ENCODE assay signal across 17 cellular contexts in the genomic region with DNA sequence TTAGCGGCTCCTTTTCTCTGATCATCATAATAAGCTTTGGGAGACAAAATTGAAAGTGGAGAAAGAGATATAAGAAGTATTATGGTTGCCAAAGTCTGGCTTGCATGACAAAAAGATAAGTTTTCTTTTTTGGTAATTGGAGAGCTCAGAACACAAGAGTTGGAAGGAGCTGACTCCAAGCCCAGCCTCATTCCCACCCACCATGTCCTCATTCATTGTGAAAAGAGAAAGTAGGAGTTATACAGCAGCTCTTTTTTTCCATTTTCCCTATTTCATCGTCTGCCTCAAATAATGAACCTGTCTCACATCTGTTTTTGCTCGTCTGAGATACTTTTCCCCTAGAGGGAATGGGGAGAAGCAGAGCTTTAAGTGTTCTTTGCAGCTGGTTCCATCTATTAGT. TPM values are rescaled to one million over a fixed set of nuclear protein-coding genes. Genes with fewer than 3 reads are reported as not detected.
"Had no signal": no experiment of that assay in that cellular context is flagged by ENCODE, and none has a peak within 500 bp of the region (broad histone marks: within the 10 kb centered on the region; RNA-seq: fewer than 3 reads in every experiment).

No MANE protein-coding gene starts in this region.

- ATAC-seq: effector memory CD8-positive, alpha-beta T cell; gastrocnemius medialis; left lobe of liver; naive thymus-derived CD4-positive, alpha-beta T cell; upper lobe of right lung had no signal

- H3K27me3 Mint-ChIP-seq: effector memory CD8-positive, alpha-beta T cell; naive thymus-derived CD4-positive, alpha-beta T cell had no signal

- DNase-seq: effector memory CD8-positive, alpha-beta T cell; gastrocnemius medialis; heart right ventricle; hypothalamus; islet precursor cell; mammary epithelial cell; naive thymus-derived CD4-positive, alpha-beta T cell; small intestine; stimulated activated CD4-positive, alpha-beta T cell treated with anti-CD3 and anti-CD28 coated beads, Interleukin-12 subunit alpha, Interleukin-12 subunit beta, amount 100 ng/mL, for 4 hours; stimulated activated naive CD4-positive, alpha-beta T cell; tibial artery; upper lobe of right lung had no signal

- H3K4me3 Mint-ChIP-seq: effector memory CD8-positive, alpha-beta T cell; naive thymus-derived CD4-positive, alpha-beta T cell had no signal

- H3K27ac Mint-ChIP-seq: effector memory CD8-positive, alpha-beta T cell had no signal

- H3K9me3 Mint-ChIP-seq: effector memory CD8-positive, alpha-beta T cell; naive thymus-derived CD4-positive, alpha-beta T cell had no signal

RNA-seq across cellular contexts. Expression of gene AGT, which starts 34.8 kb away (rescaled TPM):
- total RNA-seq: fibroblast of villous mesenchyme; mononuclear cell; naive thymus-derived CD4-positive, alpha-beta T cell; pulmonary artery endothelial cell had no signal
- polyA plus RNA-seq: mammary epithelial cell; naive thymus-derived CD4-positive, alpha-beta T cell; neural cell had no signal
